In the genomic region with DNA sequence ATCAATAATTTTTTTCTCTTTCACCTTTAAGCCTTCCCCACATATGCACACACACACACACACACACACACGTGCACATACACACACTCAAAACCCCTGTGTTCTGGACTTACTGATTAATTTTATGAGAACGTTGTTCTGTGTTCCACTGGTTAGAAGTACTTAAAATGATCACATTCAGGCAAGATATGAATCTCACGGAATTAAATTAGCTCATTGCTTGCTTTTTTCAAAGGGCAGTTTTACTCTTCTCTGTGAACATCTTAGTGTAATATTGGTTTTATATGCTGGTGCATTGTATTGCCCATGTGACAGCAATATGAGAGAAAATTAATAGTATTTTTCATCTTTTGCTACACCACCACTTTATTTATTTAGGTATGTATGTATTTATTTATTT, we compare ENCODE assay signal across 24 cellular contexts.
"Had no signal": no experiment of that assay in that cellular context is flagged by ENCODE, and none has a peak within 500 bp of the region (broad histone marks: within the 10 kb centered on the region; RNA-seq: fewer than 3 reads in every experiment).

No MANE protein-coding gene starts in this region.

- H3K27ac ChIP-seq: colonic mucosa, coronary artery, dorsolateral prefrontal cortex, epithelial cell of prostate, esophagus muscularis mucosa, esophagus squamous epithelium, foreskin keratinocyte, gastrocnemius medialis, gastroesophageal sphincter, heart left ventricle, heart right ventricle had no signal

- H3K4me3 ChIP-seq: colonic mucosa, coronary artery, dorsolateral prefrontal cortex, esophagus muscularis mucosa, esophagus squamous epithelium, gastrocnemius medialis, gastroesophageal sphincter, heart left ventricle, heart right ventricle had no signal

- DNase-seq: colonic mucosa; cortex of kidney; dermis blood vessel endothelial cell; dorsolateral prefrontal cortex; effector CD4-positive, alpha-beta T cell; effector CD8-positive, alpha-beta T cell; effector memory CD4-positive, alpha-beta T cell; effector memory CD8-positive, alpha-beta T cell; endodermal cell; erythroblast; esophagus squamous epithelium; foreskin fibroblast; foreskin keratinocyte; foreskin melanocyte; gastrocnemius medialis; glutamatergic neuron; head of caudate nucleus; heart left ventricle; heart right ventricle had no signal

- H3K27me3 ChIP-seq: colonic mucosa, dorsolateral prefrontal cortex, esophagus muscularis mucosa, esophagus squamous epithelium, foreskin keratinocyte, gastrocnemius medialis, gastroesophageal sphincter, heart left ventricle, heart right ventricle had no signal

- H3K36me3 ChIP-seq: colonic mucosa, esophagus muscularis mucosa, esophagus squamous epithelium, gastrocnemius medialis, gastroesophageal sphincter, heart left ventricle, heart right ventricle had no signal

- H3K4me1 ChIP-seq: colonic mucosa, esophagus muscularis mucosa, esophagus squamous epithelium, foreskin keratinocyte, gastrocnemius medialis, gastroesophageal sphincter, heart left ventricle, heart right ventricle had no signal

- ATAC-seq: effector memory CD8-positive, alpha-beta T cell; esophagus mucosa; foreskin keratinocyte; gastrocnemius medialis; gastroesophageal sphincter; heart left ventricle; heart right ventricle had no signal

- H3K9me3 ChIP-seq: colonic mucosa, esophagus squamous epithelium, gastrocnemius medialis, gastroesophageal sphincter had no signal
